ENCODE assay signal across 21 cellular contexts in genomic region chr1:18491168-18491567, GRCh38. TPM values are rescaled to one million over a fixed set of nuclear protein-coding genes. Genes with fewer than 3 reads are reported as not detected.
A peak's percentile ranks its signal among the peaks of the same experiment; 100 is the strongest.
DNase-seq lines count a peak whose midpoint lies in the region; ATAC-seq, FAIRE-seq and TF ChIP-seq lines count a peak whose summit lies in the region.
"Had no signal": no experiment of that assay in that cellular context is flagged by ENCODE, and none has a peak within 500 bp of the region (broad histone marks: within the 10 kb centered on the region; RNA-seq: fewer than 3 reads in every experiment).

No MANE protein-coding gene starts in this region.

- no peaks in the 10 kb centered on the region; the same call in 1 of the 2 replicates for H3K4me1 ChIP-seq in GM12878 (ENCODE audit: control insufficient read depth, insufficient read depth, low read length)
- no peaks in the 10 kb centered on the region for H3K4me1 ChIP-seq in uterus
- H3K4me1 ChIP-seq in mesendoderm (ENCODE audit: control insufficient read depth, low read depth, low read length) = no peaks in the 10 kb centered on the region
- H3K4me1 ChIP-seq: SJSA1 had no signal

- no peak overlapping the region for H2BK15ac ChIP-seq in mesendoderm (replicated peaks; ENCODE audit: low read depth)

- no peak for FAIRE-seq in GM19239 (lab: Jason Lieb, UNC)
- FAIRE-seq in GM12878 (lab: Jason Lieb, UNC) = peak; percentile 52
- FAIRE-seq: K562 had no signal

- H3K23ac ChIP-seq in mesendoderm (ENCODE audit: low read length) = no peak overlapping the region

- no peak overlapping the region for H3K4me3 ChIP-seq in GM12878
- no peak overlapping the region for H3K4me3 ChIP-seq in uterus
- H3K4me3 ChIP-seq in mesendoderm (ENCODE audit: low read length) = no peak overlapping the region
- H3K4me3 ChIP-seq: K562, PC-9, SJSA1 had no signal

- H4K8ac ChIP-seq in mesendoderm (ENCODE audit: low read depth, low read length) = no peak overlapping the region

- DNase-seq in GM19239 (ENCODE audit: insufficient read length, low spot score) (peak; percentile 20), NOMO-1 (lab: John Stamatoyannopoulos, UW; ENCODE audit: unreplicated experiment in 2 of 2) (peak; percentile 31 to 64), GM12878 (ENCODE audit: low read depth, low spot score) (peak; percentile 13), uterus (no peak), NCI-H510A (lab: John Stamatoyannopoulos, UW) (no peak), mesendoderm (no peak)
- DNase-seq: DMS79 treated with DMSO at 0.1 percent for 48 hours, GOT3, NCI-H1092 treated with DMSO at 0.1 percent for 48 hours, NCI-H146, NCI-H2029 treated with DMSO at 0.1 percent for 48 hours, NCI-H2171 treated with DMSO at 0.1 percent for 48 hours, NCI-H446, NCI-H69, PC-9, T-helper 17 cell had no signal

- no peak overlapping the region for H3K4ac ChIP-seq in mesendoderm (ENCODE audit: low read depth, low read length)

- intact Hi-C loops in GM12878 (cut with micrococcal nuclease; ENCODE audit: unreplicated experiment) = no loop called here
- intact Hi-C loops in uterus (cut with DNase I; ENCODE audit: low total_unique reads) = no loop called here

- no peak overlapping the region for H3K27ac ChIP-seq in GM12878 (ENCODE audit: control insufficient read depth, insufficient read depth)
- H3K27ac ChIP-seq in uterus = no peak overlapping the region
- H3K27ac ChIP-seq in mesendoderm (ENCODE audit: low read depth, low read length) = no peak overlapping the region
- H3K27ac ChIP-seq: C4-2B, PC-9, SJSA1 had no signal

- H3K9ac ChIP-seq in GM12878 (ENCODE audit: control insufficient read depth, insufficient read depth, low read length) = no peak overlapping the region
- H3K9ac ChIP-seq in mesendoderm (ENCODE audit: low read length) = no peak overlapping the region

- no peaks in the 10 kb centered on the region for H3K79me2 ChIP-seq in GM12878 (ENCODE audit: control insufficient read depth, insufficient read depth, low read length)
- H3K79me2 ChIP-seq in mesendoderm (ENCODE audit: control insufficient read depth, insufficient read depth, low read length) = no peaks in the 10 kb centered on the region

- H3K36me3 ChIP-seq in GM12878 (ENCODE audit: control insufficient read depth in 2 of 2, insufficient read depth in 2 of 2, low read length in 1 of 2) (no peaks in the 10 kb centered on the region), uterus (no peaks in the 10 kb centered on the region), mesendoderm (ENCODE audit: control insufficient read depth, insufficient read depth, low read length) (no peaks in the 10 kb centered on the region)
- H3K36me3 ChIP-seq: SJSA1 had no signal

- CTCF ChIA-PET in GM12878 (lab: Yijun Ruan, JAX) = no interaction called here

- H2BK120ac ChIP-seq in mesendoderm (ENCODE audit: low read depth, low read length) = no peak overlapping the region

- no peak for TF ChIP-seq CTCF in GM12878 (IDR thresholded peaks at IDR 0.05 in 2 of 3, conservative IDR thresholded peaks at IDR 0.05 in 1 of 3; ENCODE audit: control insufficient read depth in 2 of 3, extremely low read depth in 1 of 3, insufficient read depth in 1 of 3, low read depth in 3 of 3, low read length in 3 of 3)
- TF ChIP-seq CTCF in uterus (IDR thresholded peaks at IDR 0.05) = no peak

- H4K5ac ChIP-seq in mesendoderm (ENCODE audit: low read length) = no peak overlapping the region

- no peak overlapping the region for H2AFZ ChIP-seq in GM12878 (ENCODE audit: control insufficient read depth, low read depth, low read length)
- H2AFZ ChIP-seq: PC-9 had no signal

- no peak for TF ChIP-seq RAD21 in GM12878 (IDR thresholded peaks at IDR 0.05; ENCODE audit: insufficient read depth, low read depth, low read length)

- no peaks in the 10 kb centered on the region for H4K20me1 ChIP-seq in GM12878 (ENCODE audit: control insufficient read depth, insufficient read depth)

- H2AK5ac ChIP-seq in mesendoderm (ENCODE audit: low read length) = no peak overlapping the region

- H3K9me3 ChIP-seq in GM12878 (replicated peaks; ENCODE audit: control insufficient read depth, insufficient read depth, low read length) (no peaks in the 10 kb centered on the region; the same call in 2 of the 3 replicates), uterus (no peaks in the 10 kb centered on the region)
- H3K9me3 ChIP-seq: SJSA1 had no signal

- in situ Hi-C loops in GM12878 (cut with MboI) = no loop called here

- peak; percentile 67 for ATAC-seq in GM12878
- no peak for ATAC-seq in GM18868 (IDR thresholded peaks at IDR 0.05; ENCODE audit: unreplicated experiment)
- ATAC-seq: HCT116, K562, T-helper 17 cell had no signal

- 19% methylated on average over 3 of the region's 3 CpGs for WGBS in GM12878 (ENCODE audit: insufficient coverage, insufficient replicate concordance, low lambda C conversion rate, missing lambda C conversion rate)
- no CpG with 5 or more reads among the region's 3 CpGs for WGBS in mesendoderm (ENCODE audit: extremely low coverage, insufficient coverage, low lambda C conversion rate)

- H3K4me2 ChIP-seq in GM12878 (ENCODE audit: control insufficient read depth, insufficient read depth) (no peak overlapping the region), mesendoderm (ENCODE audit: low read length) (no peak overlapping the region)
- H3K4me2 ChIP-seq: PC-9 had no signal

- SMC1A ChIA-PET in GM12878 (lab: Charles Lee; ENCODE audit: uncharacterized antibody, unreplicated experiment) = no interaction called here

- no peak for TF ChIP-seq EP300 in GM12878 (IDR thresholded peaks at IDR 0.05; ENCODE audit: borderline replicate concordance in 1 of 2, control insufficient read depth in 1 of 2, low read depth in 2 of 2, low read length in 2 of 2)

- BruUV-seq in GM12878 (replicated peaks; lab: Mats Ljungman, UMichigan) = no TSS peak

- H3K56ac ChIP-seq in mesendoderm (ENCODE audit: low read length) = no peak overlapping the region

- TF ChIP-seq POLR2A in GM12878 (IDR thresholded peaks at IDR 0.05; ENCODE audit: low read depth, low read length) = no peak
- no peak for TF ChIP-seq POLR2A in uterus (IDR thresholded peaks at IDR 0.05)

- H3K18ac ChIP-seq in mesendoderm (ENCODE audit: low read length) = no peak overlapping the region

- no peaks in the 10 kb centered on the region for H3K79me1 ChIP-seq in mesendoderm (ENCODE audit: low read length)

- RAD21 ChIA-PET in GM12878 (lab: Charles Lee; ENCODE audit: unreplicated experiment) = no interaction called here

- H2BK5ac ChIP-seq in mesendoderm (ENCODE audit: low read length) = no peak overlapping the region

- no peaks in the 10 kb centered on the region for H3K27me3 ChIP-seq in GM12878 (replicated peaks in 1 of 2; ENCODE audit: control insufficient read depth in 2 of 2, insufficient read depth in 2 of 2, low read length in 1 of 2)
- no peaks in the 10 kb centered on the region for H3K27me3 ChIP-seq in uterus
- no peaks in the 10 kb centered on the region for H3K27me3 ChIP-seq in mesendoderm (ENCODE audit: insufficient read depth, low read length, poor library complexity)

- POLR2A ChIA-PET in GM12878 (lab: Charles Lee) = no interaction called here

TF ChIP-seq in GM12878, 131 proteins besides CTCF, POLR2A, EP300 and RAD21:
- TF ChIP-seq ZBTB33 (IDR thresholded peaks at IDR 0.05) = no peak
- TF ChIP-seq IKZF1 (conservative IDR thresholded peaks at IDR 0.05) = 0 out of 2 replicates have a peak, but pooled peaks have one; percentile 12
- peak; percentile 78; the same call in 1 of the 2 replicates for TF ChIP-seq SPI1 (IDR thresholded peaks at IDR 0.05; ENCODE audit: borderline replicate concordance, insufficient read depth, low read depth, low read length)
TF ChIP-seq in GM12878: peak in this region for 2.

RNA-seq across cellular contexts. Expression of gene KLHDC7A, which starts 10.4 kb away (rescaled TPM):
- total RNA-seq in GM12878 (2013; cell fraction: nucleolus; rRNA removed) = not detected in 2 replicates
- not detected in 2 replicates for total RNA-seq in GM12878 (2014; rRNA removed)
- not detected in 2 replicates for total RNA-seq in GM12878 (2014; rRNA removed; fragmentation: Illumina TruSeq; extraction: Trizol)
- total RNA-seq in GM12878 (2021) = not detected in 2 replicates
- polyA plus RNA-seq in GM12878 (2011; ENCODE audit: low read depth) = not detected
- polyA plus RNA-seq in GM12878 (2011; rRNA removed) = not detected in 2 replicates
- not detected in 2 replicates for polyA plus RNA-seq in GM12878 (2011; cell fraction: cytosol; rRNA removed)
- polyA plus RNA-seq in GM12878 (2011; cell fraction: nucleus; rRNA removed) = not detected in 2 replicates
- not detected in 2 replicates for polyA plus RNA-seq in GM12878 (2012)
- polyA plus RNA-seq in GM12878 (2014; fragmentation: Illumina TruSeq; extraction: Trizol) = not detected in 2 replicates
- not detected for polyA plus RNA-seq in GM12878 (2014; fragmentation: Nextera tagmentation; extraction: Ambion mirVana)
- polyA plus RNA-seq in GM12878 (2014; rRNA removed) = not detected in 2 replicates
- polyA plus RNA-seq in GM12878 (2016; fragmentation: Nextera tagmentation; extraction: Ambion mirVana) = not detected
- polyA minus RNA-seq in GM12878 (2011; rRNA and poly(A)+ RNA removed) = not detected in 2 replicates
- not detected in 2 replicates for polyA minus RNA-seq in GM12878 (2011; cell fraction: cytosol; rRNA and poly(A)+ RNA removed)
- polyA minus RNA-seq in GM12878 (2011; cell fraction: nucleus; rRNA and poly(A)+ RNA removed) = not detected in 2 replicates
- total RNA-seq in uterus = 1 to 10 TPM in 1 of 4 donors, under 1 TPM in 1, not detected in 2; under 0.01 to 1.4 TPM
- 3.8 TPM for polyA plus RNA-seq in mesendoderm (2013, experiment 1 of 2)
- polyA plus RNA-seq in mesendoderm (2013, experiment 2 of 2) = 4.1 TPM
- total RNA-seq: SJSA1, T-helper 17 cell had no signal

Comparison
In these comparisons a context has a peak if more than half of its experiments do, and no peak if none do; other contexts are left out.
1. DNase-seq: peak in GM19239 (single experiment), NOMO-1 (2 of 2) and GM12878 (single experiment); none in uterus (0 of 2), NCI-H510A (single experiment) and mesendoderm (single experiment).